In genomic region chr1:207981976-207982375, GRCh38 we compare ENCODE assay signal across 8 cellular contexts.
DNase-seq lines count a peak whose midpoint lies in the region; ATAC-seq and TF ChIP-seq lines count a peak whose summit lies in the region.

No MANE protein-coding gene starts in this region.

- no peak overlapping the region for H3K27ac ChIP-seq in A673 (ENCODE audit: low read depth, low read length, poor library complexity, severe bottlenecking)

- H3K27me3 ChIP-seq in A673 (replicated peaks; ENCODE audit: insufficient read depth, low read depth, low read length, poor library complexity), result peaks cover 38% of the 10 kb centered on the region

- no peak overlapping the region for H3K4me3 ChIP-seq in A673 (ENCODE audit: low read depth, low read length, poor library complexity, severe bottlenecking)

- intact Hi-C loops in A673 (cut with micrococcal nuclease; ENCODE audit: unreplicated experiment), result no loop called here

- BruUV-seq in A673 (replicated peaks; lab: Mats Ljungman, UMichigan), result no TSS peak

- no peaks in the 10 kb centered on the region for H3K36me3 ChIP-seq in A673 (ENCODE audit: insufficient read depth, low read length, poor library complexity, severe bottlenecking)

- POLR2A ChIA-PET in A673 (lab: Charles Lee; ENCODE audit: low non-redundant PET), result no interaction called here

- CTCF ChIA-PET in A673 (lab: Charles Lee), result no interaction called here

- TF ChIP-seq POLR2A in erythroblast (IDR thresholded peaks at IDR 0.05; ENCODE audit: low read length), result no peak

- DNase-seq in A673 (ENCODE audit: low spot score), result peak; percentile 33
- peak; percentile 32 for DNase-seq in NCI-H1694 (lab: John Stamatoyannopoulos, UW)
- DNase-seq in erythroblast (lab: John Stamatoyannopoulos, UW), result peak; percentile 54 to 60
- no peak for DNase-seq in stimulated activated CD4-positive, alpha-beta T cell treated with anti-CD3 and anti-CD28 coated beads, Interleukin-4, amount 100 ng/mL, for 4 hours
- no peak for DNase-seq in Ammon's horn (ENCODE audit: low spot score)
- DNase-seq in activated naive CD4-positive, alpha-beta T cell treated with Interleukin-2 at 50 U/mL for 16 hours, result no peak

- peak; percentile 66 for TF ChIP-seq CTCF in A673 (conservative IDR thresholded peaks at IDR 0.05; ENCODE audit: low read depth, low read length)

- no peaks in the 10 kb centered on the region for H3K4me1 ChIP-seq in A673 (ENCODE audit: insufficient read depth, low read length, poor library complexity, severe bottlenecking)

- ATAC-seq in GM19035 (IDR thresholded peaks at IDR 0.05; ENCODE audit: unreplicated experiment) (peak; percentile 64), HG02610 (IDR thresholded peaks at IDR 0.05; ENCODE audit: unreplicated experiment) (no peak)

- no peaks in the 10 kb centered on the region for H3K9me3 ChIP-seq in A673 (ENCODE audit: low read depth, low read length, poor library complexity, severe bottlenecking)

Comparison
In these comparisons a context has a peak if more than half of its experiments do, and no peak if none do; other contexts are left out.
1. DNase-seq: peak in A673 (single experiment), NCI-H1694 (single experiment) and erythroblast (2 of 2); none in stimulated activated CD4-positive, alpha-beta T cell treated with anti-CD3 and anti-CD28 coated beads, Interleukin-4, amount 100 ng/mL, for 4 hours (0 of 2), Ammon's horn (single experiment) and activated naive CD4-positive, alpha-beta T cell treated with Interleukin-2 at 50 U/mL for 16 hours (single experiment).